26 cellular contexts compared by ENCODE assay signal in the genomic region with DNA sequence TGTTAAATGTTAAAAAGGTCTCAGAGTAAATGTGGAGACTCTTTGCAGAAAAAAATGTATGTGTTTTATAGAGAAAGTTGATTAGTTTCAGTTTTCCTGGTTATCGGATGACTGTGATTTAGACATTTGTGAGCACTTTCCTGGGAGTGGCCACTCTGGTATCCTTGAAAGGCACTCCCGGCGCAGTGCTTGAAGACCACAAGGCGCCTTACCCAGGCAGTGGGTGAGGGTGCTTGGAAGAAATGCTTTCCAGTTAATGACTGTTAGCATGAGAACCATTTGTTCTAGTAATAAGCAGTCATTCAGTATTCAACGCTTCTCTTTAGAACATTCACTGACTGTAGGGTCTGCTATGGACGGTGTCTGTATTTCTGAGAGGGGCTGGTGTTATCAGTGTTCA.
"Had no signal": no experiment of that assay in that cellular context is flagged by ENCODE, and none has a peak within 500 bp of the region (broad histone marks: within the 10 kb centered on the region; RNA-seq: fewer than 3 reads in every experiment).

No MANE protein-coding gene starts in this region.

- DNase-seq: activated CD4-positive, alpha-beta T cell treated with anti-CD3 and anti-CD28 coated beads for 4 hours; activated CD4-positive, alpha-beta T cell treated with anti-CD3 and anti-CD28 coated beads, Interleukin-2, amount 50 U/mL, for 48 hours; activated CD8-positive, alpha-beta memory T cell treated with anti-CD3 and anti-CD28 coated beads for 24 hours; activated gamma-delta T cell; activated naive CD4-positive, alpha-beta T cell treated with anti-CD3 and anti-CD28 coated beads, Interleukin-2, amount 10 ng/mL, durations not matched to agents 7 days and 5 days; activated naive CD8-positive, alpha-beta T cell treated with anti-CD3 and anti-CD28 coated beads, Interleukin-2, amount 10 ng/mL, durations not matched to agents 7 days and 5 days; brain microvascular endothelial cell; cortex of kidney; foreskin fibroblast; kidney glomerular epithelial cell; midbrain; naive thymus-derived CD4-positive, alpha-beta T cell; ovary; sigmoid colon; small intestine; stimulated activated CD4-positive, alpha-beta T cell treated with anti-CD3 and anti-CD28 coated beads, Interleukin-1b, Interleukin-23, amount 100 ng/mL, for 48 hours; stimulated activated CD4-positive, alpha-beta T cell treated with anti-CD3 and anti-CD28 coated beads, Interleukin-4, amount 100 ng/mL, for 4 hours; stimulated activated CD8-positive, alpha-beta memory T cell treated with anti-CD3 and anti-CD28 coated beads, Interleukin-4, amount 100 ng/mL, for 48 hours; stimulated activated naive CD8-positive, alpha-beta T cell treated with anti-CD3 and anti-CD28 coated beads, Interleukin-15, amount 100 ng/mL, for 72 hours; T-helper 9 cell; thyroid gland had no signal

- H3K27me3 ChIP-seq: brain microvascular endothelial cell, ovary, sigmoid colon, thyroid gland had no signal

- H3K27ac ChIP-seq: brain microvascular endothelial cell, ovary, thyroid gland, VCaP had no signal

- H3K36me3 ChIP-seq: brain microvascular endothelial cell, ovary, sigmoid colon, thyroid gland had no signal

- ATAC-seq: naive thymus-derived CD4-positive, alpha-beta T cell; stimulated activated memory B cell treated with anti-CD40 and anti-IgM and Interleukin-4, amounts not matched to agents 10 μg/mL and 1 μg/mL and 100 μg/mL, for 72 hours; stimulated activated naive CD8-positive, alpha-beta T cell treated with anti-CD3 and anti-CD28 coated beads, Interleukin-15, amount 100 ng/mL, for 72 hours had no signal

- H3K4me3 ChIP-seq: ovary, sigmoid colon, thyroid gland had no signal

- H3K9me3 ChIP-seq: ovary, sigmoid colon, thyroid gland had no signal

- FAIRE-seq: astrocyte, endothelial cell of umbilical vein, small intestine, TTC549 had no signal
